10 cellular contexts compared by ENCODE assay signal in genomic region chr11:73538381-73538872, GRCh38. TPM values are rescaled to one million over a fixed set of nuclear protein-coding genes. Genes with fewer than 3 reads are reported as not detected.
DNase-seq lines count a peak whose midpoint lies in the region; ATAC-seq and TF ChIP-seq lines count a peak whose summit lies in the region.
"Had no signal": no experiment of that assay in that cellular context is flagged by ENCODE, and none has a peak within 500 bp of the region (broad histone marks: within the 10 kb centered on the region; RNA-seq: fewer than 3 reads in every experiment).

No MANE protein-coding gene starts in this region.

- H4K20me1 ChIP-seq in OCI-LY7 (ENCODE audit: insufficient read depth, low read length) = no peaks in the 10 kb centered on the region

- H3K4me1 ChIP-seq in OCI-LY7 (ENCODE audit: insufficient read depth, low read length, poor library complexity, severe bottlenecking) = peaks cover 11% of the 10 kb centered on the region

- no peaks in the 10 kb centered on the region; the same call in 1 of the 2 replicates for H3K36me3 ChIP-seq in OCI-LY7 (ENCODE audit: insufficient read depth, low read length)

- peak overlapping the region; percentile 45 for H3K4me2 ChIP-seq in OCI-LY7 (ENCODE audit: low read length)

- CTCF ChIA-PET in OCI-LY7 (lab: Charles Lee; ENCODE audit: unreplicated experiment) = no interaction called here

- intact Hi-C loops in CD14-positive monocyte (cut with micrococcal nuclease) (loop anchor here in 1 of 2 donors (10.0 kb wide), 1 partner anchor 124 kb away; no protein-coding TSS in a partner anchor), OCI-LY7 (cut with micrococcal nuclease; ENCODE audit: unreplicated experiment) (no loop called here)

- H3K9me3 ChIP-seq in OCI-LY7 (ENCODE audit: low read length) = no peaks in the 10 kb centered on the region

- H2AFZ ChIP-seq in OCI-LY7 (ENCODE audit: low read length) = no peak overlapping the region

- H3K36me3 Mint-ChIP-seq in CD14-positive monocyte = peaks cover 4 to 5% of the 10 kb centered on the region in 2 donors

- BruUV-seq in OCI-LY7 (replicated peaks; lab: Mats Ljungman, UMichigan) = no TSS peak

- H3K4me1 Mint-ChIP-seq in CD14-positive monocyte = peaks cover 68% of the 10 kb centered on the region

- peaks cover 0 to 1% (median 0%) of the 10 kb centered on the region in 3 donors for H3K27me3 Mint-ChIP-seq in CD14-positive monocyte (ENCODE audit: low read depth in 3 of 3)
- H3K27me3 Mint-ChIP-seq: stimulated activated memory B cell treated with anti-CD40 and anti-IgM and Interleukin-4, amounts not matched to agents 10 μg/mL and 1 μg/mL and 100 μg/mL, for 72 hours had no signal

- H3K27ac ChIP-seq in OCI-LY7 (ENCODE audit: low read depth, low read length, poor library complexity, severe bottlenecking) = peak overlapping the region; percentile 1

- H3K9me3 Mint-ChIP-seq in CD14-positive monocyte = peaks cover 0 to 2% (median 0%) of the 10 kb centered on the region in 7 donors
- H3K9me3 Mint-ChIP-seq: stimulated activated memory B cell treated with anti-CD40 and anti-IgM and Interleukin-4, amounts not matched to agents 10 μg/mL and 1 μg/mL and 100 μg/mL, for 72 hours had no signal

- peak overlapping the region; percentile 76 to 91 (median 87) for H3K27ac Mint-ChIP-seq in CD14-positive monocyte
- H3K27ac Mint-ChIP-seq: stimulated activated memory B cell treated with anti-CD40 and anti-IgM and Interleukin-4, amounts not matched to agents 10 μg/mL and 1 μg/mL and 100 μg/mL, for 72 hours had no signal

- H3K4me3 ChIP-seq in OCI-LY7 (ENCODE audit: low read depth, low read length, poor library complexity, severe bottlenecking) = no peak overlapping the region

- H3K79me2 ChIP-seq in OCI-LY7 (ENCODE audit: insufficient read depth, low read depth, low read length) = no peaks in the 10 kb centered on the region

- POLR2A ChIA-PET in OCI-LY7 (lab: Charles Lee) = interaction anchor here (0.7 kb wide), 1 partner anchor 25 kb away, joined by 3 read pairs; no protein-coding TSS in a partner anchor

- peak; percentile 81 for ATAC-seq in GM19463 (IDR thresholded peaks at IDR 0.05; ENCODE audit: unreplicated experiment)
- no peak for ATAC-seq in GM18907 (IDR thresholded peaks at IDR 0.05; ENCODE audit: unreplicated experiment)
- ATAC-seq in left lobe of liver = no peak
- ATAC-seq: stimulated activated memory B cell treated with anti-CD40 and anti-IgM and Interleukin-4, amounts not matched to agents 10 μg/mL and 1 μg/mL and 100 μg/mL, for 72 hours had no signal

- H3K4me3 Mint-ChIP-seq in CD14-positive monocyte = peak overlapping the region; percentile 16 to 75
- H3K4me3 Mint-ChIP-seq: stimulated activated memory B cell treated with anti-CD40 and anti-IgM and Interleukin-4, amounts not matched to agents 10 μg/mL and 1 μg/mL and 100 μg/mL, for 72 hours had no signal

- no peaks in the 10 kb centered on the region for H3K9me2 ChIP-seq in OCI-LY7 (ENCODE audit: insufficient read depth, low read length)

- no peak for TF ChIP-seq CTCF in CD14-positive monocyte (IDR thresholded peaks at IDR 0.05)
- TF ChIP-seq CTCF in OCI-LY7 (conservative IDR thresholded peaks at IDR 0.05; ENCODE audit: low read length) = no peak

- no peak for DNase-seq in CD14-positive monocyte (ENCODE audit: low spot score)
- DNase-seq in OCI-LY7 (ENCODE audit: low spot score) = peak; percentile 24
- peak; percentile 26 for DNase-seq in germinal center (ENCODE audit: low spot score)
- no peak for DNase-seq in cerebellar nuclear complex (lab: John Stamatoyannopoulos, UW)
- no peak for DNase-seq in effector CD4-positive, alpha-beta T cell
- DNase-seq in left lobe of liver (ENCODE audit: low spot score) = no peak
- DNase-seq: activated CD4-positive, CD25-positive, alpha-beta regulatory T cell had no signal

RNA-seq across cellular contexts. Expression of gene FAM168A, which starts 59.5 kb away (rescaled TPM):
- polyA plus RNA-seq in CD14-positive monocyte = 1 to 10 TPM; 1.4 to 2.1 TPM
- total RNA-seq in OCI-LY7 (2014; rRNA removed; shearing (Covaris generic)) = 6.4 and 10.1 TPM in 2 replicates
- total RNA-seq in OCI-LY7 (2022) = 23.7 and 23.9 TPM in 2 replicates
- total RNA-seq in left lobe of liver = 19.9 TPM

Comparison
In these comparisons a context has a peak if more than half of its experiments do, and no peak if none do; other contexts are left out.
1. DNase-seq: peak in OCI-LY7 (single experiment) and germinal center (single experiment); none in CD14-positive monocyte (single experiment), cerebellar nuclear complex (0 of 2), effector CD4-positive, alpha-beta T cell (single experiment) and left lobe of liver (single experiment).